In the genomic region with DNA sequence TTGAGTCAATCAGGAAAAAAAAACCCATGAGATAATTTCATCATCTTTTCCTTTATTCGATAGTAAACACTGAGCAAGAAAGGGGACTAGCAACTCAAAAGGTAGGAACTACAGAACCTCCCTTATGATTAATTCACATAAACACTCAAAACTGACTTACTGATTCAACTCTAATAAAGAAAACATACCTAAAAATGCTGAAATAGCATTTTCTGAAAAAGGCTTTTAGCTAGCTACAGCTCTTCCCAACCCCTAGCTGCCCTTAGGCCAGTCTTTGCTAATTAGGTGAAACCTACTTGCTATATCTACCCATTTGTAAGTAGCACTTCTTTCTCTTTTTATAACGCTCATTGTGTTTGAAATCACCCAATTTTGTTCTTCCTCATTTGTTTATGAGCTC, we compare ENCODE assay signal across 2 cellular contexts.
A peak's percentile ranks its signal among the peaks of the same experiment; 100 is the strongest.
TF ChIP-seq lines count a peak whose summit lies in the region.

No MANE protein-coding gene starts in this region.

TF ChIP-seq in HepG2, 621 proteins besides CTCF, POLR2A, EP300 and RAD21 (continued from another document):
- no peak for TF ChIP-seq MYC (CRISPR knock-in tag; IDR thresholded peaks at IDR 0.05; ENCODE audit: borderline replicate concordance)

TF ChIP-seq in K562, 482 proteins besides CTCF, POLR2A, EP300 and RAD21 (continued from another document):
- TF ChIP-seq C11orf30 (IDR thresholded peaks at IDR 0.05; ENCODE audit: low read depth) (peak; percentile 54; the same call in 1 of the 2 replicates), ZNF408 (CRISPR knock-in tag; IDR thresholded peaks at IDR 0.05; ENCODE audit: low read depth) (no peak), ZFPM2 (CRISPR knock-in tag; IDR thresholded peaks at IDR 0.05) (no peak), NELFE (IDR thresholded peaks at IDR 0.05; ENCODE audit: insufficient read depth, insufficient read length) (no peak), MAFF (IDR thresholded peaks at IDR 0.05; ENCODE audit: low read length) (peak; percentile 64), ZNF316 (IDR thresholded peaks at IDR 0.05) (peak; percentile 72)
